8 cellular contexts compared by ENCODE assay signal in genomic region chr11:107799245-107799859, GRCh38. TPM values are rescaled to one million over a fixed set of nuclear protein-coding genes. Genes with fewer than 3 reads are reported as not detected.
DNase-seq lines count a peak whose midpoint lies in the region; ATAC-seq, FAIRE-seq and TF ChIP-seq lines count a peak whose summit lies in the region.

No MANE protein-coding gene starts in this region.

- no peaks in the 10 kb centered on the region for H3F3A ChIP-seq in GM23338 (replicated peaks; ENCODE audit: low read depth)

- H4K20me1 ChIP-seq in GM23338 (replicated peaks; ENCODE audit: insufficient read depth): no peaks in the 10 kb centered on the region

- H3K27me3 ChIP-seq in GM23338 (ENCODE audit: insufficient read depth) (no peaks in the 10 kb centered on the region), small intestine (ENCODE audit: control insufficient read depth in 2 of 2, insufficient read depth in 2 of 2, low read length in 2 of 2) (no peaks in the 10 kb centered on the region)

- ATAC-seq in GM23338 (peak; percentile 86), T-cell (replicated peaks in 1 of 4) (peak; percentile 36 to 75 (median 51))

- H3K79me2 ChIP-seq in GM23338 (replicated peaks; ENCODE audit: insufficient read depth): no peaks in the 10 kb centered on the region

- H3K4me3 Mint-ChIP-seq in GM23338 (no peak overlapping the region), T-cell (no peak overlapping the region)

- H3K36me3 Mint-ChIP-seq in GM23338 (ENCODE audit: low read depth) (peaks cover 26% of the 10 kb centered on the region), T-cell (peaks cover 60% of the 10 kb centered on the region)

- H3K4me1 ChIP-seq in GM23338 (ENCODE audit: insufficient read depth) (no peaks in the 10 kb centered on the region), small intestine (ENCODE audit: control insufficient read depth in 2 of 2, insufficient read depth in 1 of 2, low read depth in 1 of 2, low read length in 1 of 2) (peaks cover 0 to 2% of the 10 kb centered on the region in 2 donors)

- no peaks in the 10 kb centered on the region for H3K9me3 ChIP-seq in small intestine (ENCODE audit: control insufficient read depth, low read depth)

- DNase-seq in GM10248 (ENCODE audit: extremely low spot score) (peak; percentile 74), GM23338 (ENCODE audit: low spot score) (peak; percentile 84), M059J (ENCODE audit: low read depth) (peak; percentile 59), T-cell (peak in 32 of 34 experiments; percentile 3 to 56 (median 36)), amygdala (lab: John Stamatoyannopoulos, UW) (peak in 40 of 56 donors; percentile 1 to 75 (median 23)), hepatic stellate cell (ENCODE audit: low spot score) (peak; percentile 58), small intestine (peak; percentile 57), mesenteric fat pad (ENCODE audit: low spot score) (no peak)

- CTCF ChIA-PET in GM10248 (lab: Yijun Ruan, JAX): interaction anchor here (0.7 to 2.4 kb wide), 16 partner anchors 8 to 236 kb away, joined by 3 to 13 read pairs (median 4); no protein-coding TSS in a partner anchor
- CTCF ChIA-PET in T-cell (lab: Charles Lee): interaction anchor here (0.5 to 0.8 kb wide), 3 partner anchors 36 to 43 kb away, joined by 3 to 5 read pairs (median 4); no protein-coding TSS in a partner anchor

- peaks cover 2% of the 10 kb centered on the region; the same call in 1 of the 3 replicates for H3K9me3 Mint-ChIP-seq in GM23338
- peaks cover 0 to 9% (median 2%) of the 10 kb centered on the region in 3 donors for H3K9me3 Mint-ChIP-seq in T-cell

- peaks cover 3% of the 10 kb centered on the region; the same call in 1 of the 2 replicates for H3K36me3 ChIP-seq in GM23338 (ENCODE audit: insufficient read depth)
- peaks cover 0 to 2% of the 10 kb centered on the region in 2 donors for H3K36me3 ChIP-seq in small intestine (ENCODE audit: control insufficient read depth in 2 of 2, insufficient read depth in 2 of 2, low read length in 2 of 2)

- TF ChIP-seq CTCF in GM10248 (IDR thresholded peaks at IDR 0.05; ENCODE audit: control extremely low read depth, extremely low read depth, low read depth, missing control alignments): peak; percentile 82
- TF ChIP-seq CTCF in GM23338 (conservative IDR thresholded peaks at IDR 0.05; ENCODE audit: low read depth in 2 of 2): peak; percentile 81 to 97

- H3K4me3 ChIP-seq in GM23338: no peak overlapping the region
- H3K4me3 ChIP-seq in small intestine (ENCODE audit: low read depth in 1 of 2, low read length in 2 of 2): no peak overlapping the region

- H3K27ac Mint-ChIP-seq in GM23338: no peak overlapping the region
- no peak overlapping the region for H3K27ac Mint-ChIP-seq in T-cell

- no peak for FAIRE-seq in small intestine (lab: Jason Lieb, UNC)

- WGBS in small intestine, 3 donors: 69 to 73% (median 71%) methylated on average over 12 of the region's 12 CpGs

- no peak overlapping the region for H3K27ac ChIP-seq in GM23338 (ENCODE audit: low read depth)
- H3K27ac ChIP-seq in small intestine (ENCODE audit: low read depth in 1 of 2, low read length in 1 of 2): no peak overlapping the region

- no peak overlapping the region for H3K4me2 ChIP-seq in GM23338

- no peaks in the 10 kb centered on the region for H3K9me2 ChIP-seq in GM23338 (ENCODE audit: insufficient read depth)

- H3K4me1 Mint-ChIP-seq in GM23338 (peaks cover 4% of the 10 kb centered on the region; the same call in 1 of the 3 replicates), T-cell (no peaks in the 10 kb centered on the region)

- POLR2A ChIA-PET in GM10248 (lab: Yijun Ruan, JAX): no interaction called here
- POLR2A ChIA-PET in T-cell (lab: Charles Lee): no interaction called here

- H2AFZ ChIP-seq in GM23338: no peak overlapping the region

- H3K27me3 Mint-ChIP-seq in GM23338 (ENCODE audit: insufficient read depth, low read depth, poor library complexity): no peaks in the 10 kb centered on the region
- H3K27me3 Mint-ChIP-seq in T-cell: no peaks in the 10 kb centered on the region

TF ChIP-seq in GM23338, 12 proteins besides CTCF, POLR2A, EP300 and RAD21:
- TF ChIP-seq ZNF331 (CRISPR knock-in tag; IDR thresholded peaks at IDR 0.05; ENCODE audit: low read depth): no peak
- TF ChIP-seq POLR2AphosphoS5 (IDR thresholded peaks at IDR 0.05; ENCODE audit: low read depth): no peak
- no peak for TF ChIP-seq REST (IDR thresholded peaks at IDR 0.05; ENCODE audit: unreplicated experiment)
- TF ChIP-seq JUNB (IDR thresholded peaks at IDR 0.05; ENCODE audit: unreplicated experiment): no peak
- TF ChIP-seq STAT1 (IDR thresholded peaks at IDR 0.05; ENCODE audit: unreplicated experiment): no peak
- TF ChIP-seq CREB1 (CRISPR knock-in tag; IDR thresholded peaks at IDR 0.05; ENCODE audit: low read depth): no peak
- TF ChIP-seq EZH2 (IDR thresholded peaks at IDR 0.05; ENCODE audit: low read depth, unreplicated experiment): no peak
- no peak for TF ChIP-seq ZNF114 (CRISPR knock-in tag; IDR thresholded peaks at IDR 0.05)
- no peak for TF ChIP-seq EZH2phosphoT487 (IDR thresholded peaks at IDR 0.05; ENCODE audit: unreplicated experiment)
- TF ChIP-seq NANOG (IDR thresholded peaks at IDR 0.05; ENCODE audit: borderline replicate concordance): no peak

RNA-seq across cellular contexts. Expression of gene SLC35F2, which starts 59.2 kb away (rescaled TPM):
- total RNA-seq in GM23338 (2014; rRNA removed; shearing (Covaris generic)): 28.9 and 32.5 TPM in 2 replicates
- 21.3 and 25.2 TPM in 2 replicates for polyA plus RNA-seq in GM23338 (2016; fragmentation: Nextera tagmentation; extraction: Ambion mirVana)
- total RNA-seq in M059J (2014; rRNA removed; shearing (Covaris generic)): 26.4 and 33.4 TPM in 2 replicates
- 10 to 100 TPM in 2 of 5 donors, 1 to 10 TPM in 3; 2.9 to 10.9 (median 7.1) TPM for total RNA-seq in T-cell
- 10 to 100 TPM; 10.3 to 21.5 (median 14.5) TPM for polyA plus RNA-seq in small intestine
- total RNA-seq in mesenteric fat pad: 3.2 TPM
